Comparison of ENCODE assay signal across 9 cellular contexts in genomic region chr9:35650341-35651158, GRCh38. TPM values are rescaled to one million over a fixed set of nuclear protein-coding genes. Genes with fewer than 3 reads are reported as not detected.
DNase-seq lines count a peak whose midpoint lies in the region; ATAC-seq, FAIRE-seq and TF ChIP-seq lines count a peak whose summit lies in the region.
"Had no signal": no experiment of that assay in that cellular context is flagged by ENCODE, and none has a peak within 500 bp of the region (broad histone marks: within the 10 kb centered on the region; RNA-seq: fewer than 3 reads in every experiment).

A gene with protein sequence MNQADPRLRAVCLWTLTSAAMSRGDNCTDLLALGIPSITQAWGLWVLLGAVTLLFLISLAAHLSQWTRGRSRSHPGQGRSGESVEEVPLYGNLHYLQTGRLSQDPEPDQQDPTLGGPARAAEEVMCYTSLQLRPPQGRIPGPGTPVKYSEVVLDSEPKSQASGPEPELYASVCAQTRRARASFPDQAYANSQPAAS (minus strand): TSS chr9:35650931. CDS start chr9:35650853, 78 bp downstream.

- peak within 1 kb of the TSS; percentile 66 for H3K27ac ChIP-seq in OCI-LY3 (ENCODE audit: low read length)
- no peak within 1 kb of the TSS for H3K27ac ChIP-seq in duodenal mucosa (ENCODE audit: low read depth, low read length)
- peak within 1 kb of the TSS; percentile 68 to 95 (median 81) for H3K27ac ChIP-seq in spleen
- H3K27ac ChIP-seq: KMS-11 had no signal

- no peak for DNase-seq in GM18507 (ENCODE audit: extremely low spot score, insufficient read length, low read depth)
- peak; percentile 82 for DNase-seq in spleen
- no peak for DNase-seq in NCI-H82 treated with DMSO at 0.1 percent for 48 hours (lab: John Stamatoyannopoulos, UW; ENCODE audit: unreplicated experiment)
- DNase-seq in AG20443 (ENCODE audit: low spot score): no peak
- DNase-seq in Caco-2: no peak

- 52 to 62% (median 57%) methylated on average over 12 to 22 of the region's 22 CpGs for WGBS in spleen, 5 donors

- TF ChIP-seq CTCF in OCI-LY3 (IDR thresholded peaks at IDR 0.05; ENCODE audit: low read depth, low read length): no peak
- TF ChIP-seq CTCF in spleen (IDR thresholded peaks at IDR 0.05 in 8 of 11, conservative IDR thresholded peaks at IDR 0.05 in 3 of 11): no peak
- TF ChIP-seq CTCF in Caco-2 (IDR thresholded peaks at IDR 0.05; ENCODE audit: insufficient read depth in 1 of 2, low read depth in 1 of 2, low read length in 1 of 2, severe bottlenecking in 1 of 2, unreplicated experiment in 1 of 2): no peak

- BruUV-seq in Caco-2 (replicated peaks; lab: Mats Ljungman, UMichigan): no TSS peak

- peaks cover 58% of the 10 kb centered on the region for H3K4me1 ChIP-seq in OCI-LY3 (ENCODE audit: low read length)
- H3K4me1 ChIP-seq in duodenal mucosa (ENCODE audit: control insufficient read depth in 1 of 2, insufficient read depth in 2 of 2, low read length in 2 of 2): peaks cover 7 to 13% of the 10 kb centered on the region in 2 donors
- H3K4me1 ChIP-seq in spleen: peaks cover 30 to 87% (median 59%) of the 10 kb centered on the region in 6 donors
- H3K4me1 ChIP-seq in Caco-2: peaks cover 5% of the 10 kb centered on the region; the same call in 1 of the 2 replicates

- H3K36me3 ChIP-seq in OCI-LY3 (replicated peaks; ENCODE audit: low read depth, low read length) (no peaks in the 10 kb centered on the region), duodenal mucosa (ENCODE audit: control insufficient read depth in 1 of 2, insufficient read depth in 2 of 2, low read length in 2 of 2) (no peaks in the 10 kb centered on the region), spleen (no peaks in the 10 kb centered on the region), Caco-2 (ENCODE audit: control insufficient read depth, insufficient read depth, low read length) (no peaks in the 10 kb centered on the region)

- ATAC-seq in HG02970 (IDR thresholded peaks at IDR 0.05; ENCODE audit: low FRiP score, unreplicated experiment): no peak

- peak within 1 kb of the TSS; percentile 99 for H3K4me2 ChIP-seq in OCI-LY3 (ENCODE audit: low read length)
- H3K4me2 ChIP-seq: KMS-11 had no signal

- peak within 1 kb of the TSS; percentile 73 for H2AFZ ChIP-seq in OCI-LY3 (ENCODE audit: low read depth, low read length)

- H3K27me3 Mint-ChIP-seq in Caco-2 (ENCODE audit: insufficient read depth, unreplicated experiment): no peaks in the 10 kb centered on the region

- H3K27ac Mint-ChIP-seq in Caco-2 (ENCODE audit: unreplicated experiment): no peak within 1 kb of the TSS

- H3K27me3 ChIP-seq in OCI-LY3 (ENCODE audit: low read depth, low read length): no peaks in the 10 kb centered on the region
- H3K27me3 ChIP-seq in duodenal mucosa (ENCODE audit: control insufficient read depth in 1 of 2, insufficient read depth in 2 of 2, low read length in 2 of 2): no peaks in the 10 kb centered on the region
- H3K27me3 ChIP-seq in spleen (replicated peaks in 1 of 7): no peaks in the 10 kb centered on the region
- no peaks in the 10 kb centered on the region for H3K27me3 ChIP-seq in Caco-2 (replicated peaks; ENCODE audit: control insufficient read depth, insufficient read depth, low read length)

- no peak within 1 kb of the TSS for H3K4me3 Mint-ChIP-seq in Caco-2 (ENCODE audit: unreplicated experiment)

- no peaks in the 10 kb centered on the region for H3K9me3 Mint-ChIP-seq in Caco-2 (ENCODE audit: unreplicated experiment)

- H3K4me3 ChIP-seq in OCI-LY3 (ENCODE audit: low read length) (peak within 1 kb of the TSS; percentile 88), duodenal mucosa (ENCODE audit: low read depth in 1 of 2, low read length in 2 of 2) (peak within 1 kb of the TSS; percentile 50 to 55), spleen (peak within 1 kb of the TSS; percentile 41 to 73 (median 54)), Caco-2 (ENCODE audit: low read depth, low read length) (no peak within 1 kb of the TSS)

- POLR2A ChIA-PET in Caco-2 (lab: Charles Lee): no interaction called here

- no peak for TF ChIP-seq POLR2A in spleen (IDR thresholded peaks at IDR 0.05)

- no peaks in the 10 kb centered on the region for H4K20me1 ChIP-seq in OCI-LY3 (ENCODE audit: insufficient read depth, low read length)

- peak; percentile 5 for FAIRE-seq in GM18507 (lab: Jason Lieb, UNC)

- H3K79me2 ChIP-seq in OCI-LY3 (ENCODE audit: low read length): peaks cover 10% of the 10 kb centered on the region

- H3K4me1 Mint-ChIP-seq in Caco-2 (ENCODE audit: low read depth, unreplicated experiment): peaks cover 10% of the 10 kb centered on the region

- H3K9me3 ChIP-seq in OCI-LY3 (ENCODE audit: insufficient read depth, low read length) (no peaks in the 10 kb centered on the region), duodenal mucosa (ENCODE audit: control insufficient read depth in 1 of 2, low read length in 2 of 2) (no peaks in the 10 kb centered on the region), spleen (no peaks in the 10 kb centered on the region), Caco-2 (no peaks in the 10 kb centered on the region)

- H3K9ac ChIP-seq in OCI-LY3 (ENCODE audit: low read length) (peak within 1 kb of the TSS; percentile 89), duodenal mucosa (ENCODE audit: low read depth in 1 of 2, low read length in 2 of 2) (peak within 1 kb of the TSS in 1 of 2 donors; percentile 52)
- H3K9ac ChIP-seq: KMS-11 had no signal

- CTCF ChIA-PET in Caco-2 (lab: Charles Lee): interaction anchor here (1.2 kb wide), 1 partner anchor 7 kb away, joined by 3 read pairs; the partner anchor contains the start of genes CCDC107 and RMRP

- H3K36me3 Mint-ChIP-seq in Caco-2 (ENCODE audit: insufficient read depth, unreplicated experiment): peaks cover 7% of the 10 kb centered on the region

- intact Hi-C loops in spleen (cut with DNase I; ENCODE audit: low total_unique reads): no loop called here
- intact Hi-C loops in Caco-2 (cut with micrococcal nuclease; ENCODE audit: unreplicated experiment): no loop called here

RNA-seq across cellular contexts. Expression of the gene that starts here (rescaled TPM):
- 10 to 100 TPM; 24.2 to 44.9 (median 27.5) TPM for total RNA-seq in spleen
- polyA plus RNA-seq in spleen: 10 to 100 TPM; 71.7 to 82.7 (median 82.7) TPM
- not detected in 2 replicates for total RNA-seq in Caco-2 (2022)

Comparison
In these comparisons a context has a peak if more than half of its experiments do, and no peak if none do; other contexts are left out.
1. RNA of the gene that starts here (total RNA-seq): 24.2 to 44.9 TPM in spleen; not detected in Caco-2; every median in the first group is over 10 times any median in the second.